In genomic region chr16:81699596-81699995, GRCh38 we compare ENCODE assay signal across 2 cellular contexts.
TF ChIP-seq lines count a peak whose summit lies in the region.

No MANE protein-coding gene starts in this region.

TF ChIP-seq in WTC11, 78 proteins besides CTCF, POLR2A, EP300 and RAD21 (continued from another document):
- TF ChIP-seq CREB1 (CRISPR knock-in tag; IDR thresholded peaks at IDR 0.05) (no peak), ERG (CRISPR knock-in tag; IDR thresholded peaks at IDR 0.05) (no peak)

TF ChIP-seq in HepG2, 621 proteins besides CTCF, POLR2A, EP300 and RAD21 (continued from another document):
- TF ChIP-seq, protein P1, sequence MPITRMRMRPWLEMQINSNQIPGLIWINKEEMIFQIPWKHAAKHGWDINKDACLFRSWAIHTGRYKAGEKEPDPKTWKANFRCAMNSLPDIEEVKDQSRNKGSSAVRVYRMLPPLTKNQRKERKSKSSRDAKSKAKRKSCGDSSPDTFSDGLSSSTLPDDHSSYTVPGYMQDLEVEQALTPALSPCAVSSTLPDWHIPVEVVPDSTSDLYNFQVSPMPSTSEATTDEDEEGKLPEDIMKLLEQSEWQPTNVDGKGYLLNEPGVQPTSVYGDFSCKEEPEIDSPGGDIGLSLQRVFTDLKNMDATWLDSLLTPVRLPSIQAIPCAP (CRISPR knock-in tag; IDR thresholded peaks at IDR 0.05; ENCODE audit: low read depth) = no peak
